In the genomic region with DNA sequence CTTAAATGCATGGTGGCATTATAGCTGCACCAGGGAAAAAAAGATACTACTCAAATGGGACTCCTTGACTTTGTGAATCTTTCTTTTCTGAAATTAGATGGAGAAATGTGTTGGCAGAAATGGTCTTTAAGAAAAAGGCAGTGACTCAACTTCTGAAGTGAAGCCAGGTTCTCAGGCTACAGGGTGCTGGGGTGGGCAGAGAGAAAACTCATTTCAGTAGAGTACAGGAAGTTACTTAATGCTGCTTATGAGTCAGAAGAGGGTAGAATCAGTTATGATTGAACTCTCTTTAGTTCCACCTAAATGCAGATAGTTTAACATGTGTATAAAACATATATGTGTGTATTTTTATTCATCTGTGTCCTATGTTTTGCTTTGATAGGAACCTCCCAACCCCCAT, we compare ENCODE assay signal across 8 cellular contexts.
DNase-seq lines count a peak whose midpoint lies in the region; ATAC-seq and TF ChIP-seq lines count a peak whose summit lies in the region.

No MANE protein-coding gene starts in this region.

- no peaks in the 10 kb centered on the region for H3K36me3 ChIP-seq in CD4-positive, alpha-beta memory T cell (ENCODE audit: insufficient read depth, low read length)
- H3K36me3 ChIP-seq in upper lobe of right lung (no peaks in the 10 kb centered on the region), ascending aorta (no peaks in the 10 kb centered on the region)

- no peaks in the 10 kb centered on the region for H3K27me3 ChIP-seq in CD4-positive, alpha-beta memory T cell (ENCODE audit: insufficient read depth, low read length)
- H3K27me3 ChIP-seq in upper lobe of right lung (no peaks in the 10 kb centered on the region), ascending aorta (no peaks in the 10 kb centered on the region)

- peak overlapping the region in 7 of 8 donors; percentile 12 to 81 (median 61) for H3K4me3 Mint-ChIP-seq in CD4-positive, alpha-beta memory T cell
- peak overlapping the region; percentile 43 for H3K4me3 Mint-ChIP-seq in activated CD8-positive, alpha-beta memory T cell treated with anti-CD3 and anti-CD28 coated beads, Interleukin-2, amount 10 ng/mL, durations not matched to agents 7 days and 5 days
- no peak overlapping the region for H3K4me3 Mint-ChIP-seq in nephron progenitor cell

- CTCF ChIA-PET in CD4-positive, alpha-beta memory T cell (lab: Charles Lee; ENCODE audit: partially characterized antibody), result interaction anchor here (1.0 to 13.2 kb wide), 2 partner anchors 56 to 67 kb away, joined by 3 to 203 read pairs; no protein-coding TSS in a partner anchor
- CTCF ChIA-PET in activated CD8-positive, alpha-beta memory T cell treated with anti-CD3 and anti-CD28 coated beads, Interleukin-2, amount 10 ng/mL, durations not matched to agents 7 days and 5 days (lab: Charles Lee), result interaction anchor here (1.1 to 10.1 kb wide), 4 partner anchors 13 to 140 kb away, joined by 3 to 142 read pairs (median 14); no protein-coding TSS in a partner anchor

- peak; percentile 12 to 62 (median 16) for DNase-seq in CD4-positive, alpha-beta memory T cell
- peak; percentile 84 for DNase-seq in activated CD8-positive, alpha-beta memory T cell treated with anti-CD3 and anti-CD28 coated beads, Interleukin-2, amount 10 ng/mL, durations not matched to agents 7 days and 5 days
- DNase-seq in glomerular visceral epithelial cell (ENCODE audit: extremely low spot score), result peak; percentile 77
- no peak for DNase-seq in upper lobe of right lung
- no peak for DNase-seq in nephron progenitor cell
- DNase-seq in ascending aorta (ENCODE audit: low spot score in 2 of 2), result no peak

- H3K27me3 Mint-ChIP-seq in CD4-positive, alpha-beta memory T cell, result no peaks in the 10 kb centered on the region
- H3K27me3 Mint-ChIP-seq in activated CD8-positive, alpha-beta memory T cell treated with anti-CD3 and anti-CD28 coated beads, Interleukin-2, amount 10 ng/mL, durations not matched to agents 7 days and 5 days, result no peaks in the 10 kb centered on the region
- H3K27me3 Mint-ChIP-seq in nephron progenitor cell (ENCODE audit: low read depth, poor library complexity), result no peaks in the 10 kb centered on the region

- TF ChIP-seq CTCF in upper lobe of right lung (IDR thresholded peaks at IDR 0.05) (no peak), nephron progenitor cell (IDR thresholded peaks at IDR 0.05) (no peak), ascending aorta (IDR thresholded peaks at IDR 0.05) (no peak)

- peaks cover 48% of the 10 kb centered on the region for H3K4me1 ChIP-seq in CD4-positive, alpha-beta memory T cell (ENCODE audit: insufficient read depth, low read length)
- H3K4me1 ChIP-seq in upper lobe of right lung (peaks cover 9% of the 10 kb centered on the region), ascending aorta (no peaks in the 10 kb centered on the region)

- no peak overlapping the region for H3K27ac ChIP-seq in CD4-positive, alpha-beta memory T cell (ENCODE audit: low read depth, low read length)
- H3K27ac ChIP-seq in upper lobe of right lung (no peak overlapping the region), ascending aorta (no peak overlapping the region)

- no peaks in the 10 kb centered on the region for H3K9me3 Mint-ChIP-seq in CD4-positive, alpha-beta memory T cell
- peaks cover 6% of the 10 kb centered on the region for H3K9me3 Mint-ChIP-seq in activated CD8-positive, alpha-beta memory T cell treated with anti-CD3 and anti-CD28 coated beads, Interleukin-2, amount 10 ng/mL, durations not matched to agents 7 days and 5 days (ENCODE audit: low read depth)
- no peaks in the 10 kb centered on the region for H3K9me3 Mint-ChIP-seq in nephron progenitor cell

- intact Hi-C loops in CD4-positive, alpha-beta memory T cell (cut with micrococcal nuclease), result loop anchor here (2.0 kb wide), 1 partner anchor 50 kb away; no protein-coding TSS in a partner anchor
- intact Hi-C loops in upper lobe of right lung (cut with DNase I), result loop anchor here (10.0 kb wide), 1 partner anchor 62 kb away; no protein-coding TSS in a partner anchor
- intact Hi-C loops in ascending aorta (cut with DNase I), result no loop called here

- H3K36me3 Mint-ChIP-seq in CD4-positive, alpha-beta memory T cell, result no peaks in the 10 kb centered on the region
- H3K36me3 Mint-ChIP-seq in activated CD8-positive, alpha-beta memory T cell treated with anti-CD3 and anti-CD28 coated beads, Interleukin-2, amount 10 ng/mL, durations not matched to agents 7 days and 5 days, result peaks cover 22% of the 10 kb centered on the region
- H3K36me3 Mint-ChIP-seq in nephron progenitor cell (ENCODE audit: low read depth), result no peaks in the 10 kb centered on the region

- no peaks in the 10 kb centered on the region for H3K9me3 ChIP-seq in CD4-positive, alpha-beta memory T cell (ENCODE audit: control insufficient read depth in 1 of 2, low read length in 2 of 2)
- no peaks in the 10 kb centered on the region for H3K9me3 ChIP-seq in upper lobe of right lung
- no peaks in the 10 kb centered on the region for H3K9me3 ChIP-seq in ascending aorta

- POLR2A ChIA-PET in CD4-positive, alpha-beta memory T cell (lab: Charles Lee; ENCODE audit: partially characterized antibody), result interaction anchor here (0.9 to 1.5 kb wide), 2 partner anchors 13 to 48 kb away, joined by 3 read pairs; no protein-coding TSS in a partner anchor

- H3K27ac Mint-ChIP-seq in CD4-positive, alpha-beta memory T cell, result peak overlapping the region; percentile 54 to 90 (median 86)
- peak overlapping the region; percentile 95 for H3K27ac Mint-ChIP-seq in activated CD8-positive, alpha-beta memory T cell treated with anti-CD3 and anti-CD28 coated beads, Interleukin-2, amount 10 ng/mL, durations not matched to agents 7 days and 5 days
- H3K27ac Mint-ChIP-seq in nephron progenitor cell, result no peak overlapping the region

- peaks cover 37 to 57% (median 46%) of the 10 kb centered on the region in 4 donors for H3K4me1 Mint-ChIP-seq in CD4-positive, alpha-beta memory T cell
- H3K4me1 Mint-ChIP-seq in activated CD8-positive, alpha-beta memory T cell treated with anti-CD3 and anti-CD28 coated beads, Interleukin-2, amount 10 ng/mL, durations not matched to agents 7 days and 5 days, result peaks cover 63% of the 10 kb centered on the region
- H3K4me1 Mint-ChIP-seq in nephron progenitor cell, result no peaks in the 10 kb centered on the region

- ATAC-seq in GM21360 (IDR thresholded peaks at IDR 0.05; ENCODE audit: unreplicated experiment), result peak; percentile 99
- peak; percentile 100 for ATAC-seq in HG03521 (IDR thresholded peaks at IDR 0.05; ENCODE audit: unreplicated experiment)
- ATAC-seq in activated CD8-positive, alpha-beta memory T cell treated with anti-CD3 and anti-CD28 coated beads, Interleukin-2, amount 10 ng/mL, durations not matched to agents 7 days and 5 days, result peak; percentile 88
- ATAC-seq in upper lobe of right lung, result peak; percentile 80

- no peak overlapping the region for H3K4me3 ChIP-seq in CD4-positive, alpha-beta memory T cell (ENCODE audit: low read length in 2 of 2)
- H3K4me3 ChIP-seq in upper lobe of right lung (no peak overlapping the region), ascending aorta (no peak overlapping the region)

Comparison
In these comparisons a context has a peak if more than half of its experiments do, and no peak if none do; other contexts are left out.
1. DNase-seq: peak in CD4-positive, alpha-beta memory T cell (5 of 5), activated CD8-positive, alpha-beta memory T cell treated with anti-CD3 and anti-CD28 coated beads, Interleukin-2, amount 10 ng/mL, durations not matched to agents 7 days and 5 days (single experiment) and glomerular visceral epithelial cell (single experiment); none in upper lobe of right lung (single experiment), nephron progenitor cell (single experiment) and ascending aorta (0 of 2).
2. Peak in every context shown above with its lines, with median percentiles within 50 percentile points of each other: ATAC-seq.